In the genomic region with DNA sequence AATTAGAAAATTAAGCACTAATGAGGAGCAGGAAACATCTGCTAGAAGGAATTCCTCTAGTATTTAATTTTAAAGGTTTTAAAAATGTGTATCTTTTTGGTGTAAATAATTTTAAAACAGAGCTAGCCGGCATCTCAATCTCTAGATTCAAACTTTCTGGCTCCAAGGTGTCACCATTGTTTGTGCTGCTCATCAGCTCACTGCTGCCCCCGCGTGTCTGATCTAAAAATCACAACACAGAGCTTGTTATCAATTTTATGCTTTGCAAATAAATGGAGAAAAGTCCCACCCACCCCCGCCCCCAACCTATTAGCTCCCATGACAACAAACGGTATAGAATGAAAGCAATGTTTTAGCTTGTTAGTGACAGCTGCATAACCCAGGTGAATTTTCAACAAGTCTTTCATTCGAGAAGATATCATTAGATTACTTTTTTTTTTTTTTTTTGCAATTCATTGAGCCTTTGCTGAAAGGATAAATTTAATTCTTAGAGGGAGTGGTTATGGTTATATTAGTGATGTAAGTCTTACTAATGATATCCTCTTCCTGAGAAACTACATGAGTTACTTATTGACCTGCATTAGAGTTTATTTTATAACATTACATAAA, we compare ENCODE assay signal across 8 cellular contexts. TPM values are rescaled to one million over a fixed set of nuclear protein-coding genes. Genes with fewer than 3 reads are reported as not detected.
DNase-seq lines count a peak whose midpoint lies in the region; ATAC-seq and TF ChIP-seq lines count a peak whose summit lies in the region.

No MANE protein-coding gene starts in this region.

- peak; percentile 54 for DNase-seq in HS-27A (ENCODE audit: low read depth)
- DNase-seq in NCI-H82 (lab: John Stamatoyannopoulos, UW): peak; percentile 87
- DNase-seq in activated CD8-positive, alpha-beta T cell treated with anti-CD3 and anti-CD28 coated beads, Interleukin-2, amount 10 ng/mL, durations not matched to agents 7 days and 5 days: peak; percentile 93
- DNase-seq in effector memory CD4-positive, alpha-beta T cell: peak; percentile 66 to 81 (median 75)
- peak; percentile 88 to 90 for DNase-seq in memory B cell (ENCODE audit: low spot score in 2 of 2)
- peak; percentile 76 to 83 (median 77) for DNase-seq in stimulated activated CD4-positive, alpha-beta T cell treated with anti-CD3 and anti-CD28 coated beads, TNF-alpha, amount 100 ng/mL, for 48 hours (ENCODE audit: low read depth in 3 of 3)

- peak; percentile 52 for TF ChIP-seq CTCF in DOHH2 (IDR thresholded peaks at IDR 0.05; ENCODE audit: low read depth, low read length, poor library complexity, severe bottlenecking)

- H3K4me3 ChIP-seq in DOHH2 (ENCODE audit: low read length): peak overlapping the region; percentile 72
- H3K4me3 ChIP-seq in effector memory CD4-positive, alpha-beta T cell (ENCODE audit: insufficient read depth, low read depth, low read length, poor library complexity, severe bottlenecking): peak overlapping the region; percentile 62

- no peaks in the 10 kb centered on the region for H3K9me3 ChIP-seq in DOHH2 (ENCODE audit: control insufficient read depth, insufficient read depth, low read length)
- no peaks in the 10 kb centered on the region for H3K9me3 ChIP-seq in effector memory CD4-positive, alpha-beta T cell (ENCODE audit: control insufficient read depth, low read length)

- peaks cover 18% of the 10 kb centered on the region for H3K4me1 ChIP-seq in DOHH2 (ENCODE audit: control insufficient read depth, low read length)
- H3K4me1 ChIP-seq in effector memory CD4-positive, alpha-beta T cell (ENCODE audit: control insufficient read depth, insufficient read depth, low read length, poor library complexity, severe bottlenecking): no peaks in the 10 kb centered on the region

- H3K9me2 ChIP-seq in DOHH2 (replicated peaks; ENCODE audit: control insufficient read depth, low read length): no peaks in the 10 kb centered on the region

- no peaks in the 10 kb centered on the region for H3K27me3 ChIP-seq in DOHH2 (ENCODE audit: control insufficient read depth, low read length)
- H3K27me3 ChIP-seq in effector memory CD4-positive, alpha-beta T cell (replicated peaks; ENCODE audit: control insufficient read depth, insufficient read depth, low read length, poor library complexity, severe bottlenecking): no peaks in the 10 kb centered on the region

- peak overlapping the region; percentile 88 for H3K27ac Mint-ChIP-seq in activated CD8-positive, alpha-beta T cell treated with anti-CD3 and anti-CD28 coated beads, Interleukin-2, amount 10 ng/mL, durations not matched to agents 7 days and 5 days
- H3K27ac Mint-ChIP-seq in memory B cell: peak overlapping the region; percentile 85

- H3K4me2 ChIP-seq in DOHH2 (ENCODE audit: low read length): peak overlapping the region; percentile 89

- H3K9me3 Mint-ChIP-seq in activated CD8-positive, alpha-beta T cell treated with anti-CD3 and anti-CD28 coated beads, Interleukin-2, amount 10 ng/mL, durations not matched to agents 7 days and 5 days (ENCODE audit: insufficient read depth): no peaks in the 10 kb centered on the region
- H3K9me3 Mint-ChIP-seq in memory B cell: no peaks in the 10 kb centered on the region

- H3K4me1 Mint-ChIP-seq in activated CD8-positive, alpha-beta T cell treated with anti-CD3 and anti-CD28 coated beads, Interleukin-2, amount 10 ng/mL, durations not matched to agents 7 days and 5 days (ENCODE audit: low read depth): peaks cover 18% of the 10 kb centered on the region
- H3K4me1 Mint-ChIP-seq in memory B cell: peaks cover 3% of the 10 kb centered on the region

- no peaks in the 10 kb centered on the region for H3K36me3 Mint-ChIP-seq in activated CD8-positive, alpha-beta T cell treated with anti-CD3 and anti-CD28 coated beads, Interleukin-2, amount 10 ng/mL, durations not matched to agents 7 days and 5 days (ENCODE audit: low read depth)
- H3K36me3 Mint-ChIP-seq in memory B cell: no peaks in the 10 kb centered on the region

- CTCF ChIA-PET in activated CD8-positive, alpha-beta T cell treated with anti-CD3 and anti-CD28 coated beads, Interleukin-2, amount 10 ng/mL, durations not matched to agents 7 days and 5 days (lab: Charles Lee): interaction anchor here (0.6 to 11.9 kb wide), 63 partner anchors 8 to 1093 kb away, joined by 3 to 204 read pairs (median 6); a partner anchor contains a TSS

- no peak overlapping the region for H3K27ac ChIP-seq in DOHH2 (ENCODE audit: low read depth, low read length)
- H3K27ac ChIP-seq in effector memory CD4-positive, alpha-beta T cell (ENCODE audit: insufficient read depth, low read length, poor library complexity, severe bottlenecking): peak overlapping the region; percentile 51

- ATAC-seq in activated CD8-positive, alpha-beta T cell treated with anti-CD3 and anti-CD28 coated beads, Interleukin-2, amount 10 ng/mL, durations not matched to agents 7 days and 5 days: peak; percentile 67
- peak; percentile 75 for ATAC-seq in memory B cell (ENCODE audit: low read depth)
- no peak for ATAC-seq in GM19395 (IDR thresholded peaks at IDR 0.05; ENCODE audit: unreplicated experiment)

- no peaks in the 10 kb centered on the region for H3K79me2 ChIP-seq in DOHH2 (ENCODE audit: control insufficient read depth, low read length)

- peak overlapping the region; percentile 84 for H3K4me3 Mint-ChIP-seq in activated CD8-positive, alpha-beta T cell treated with anti-CD3 and anti-CD28 coated beads, Interleukin-2, amount 10 ng/mL, durations not matched to agents 7 days and 5 days
- peak overlapping the region; percentile 87 for H3K4me3 Mint-ChIP-seq in memory B cell

- H3K27me3 Mint-ChIP-seq in activated CD8-positive, alpha-beta T cell treated with anti-CD3 and anti-CD28 coated beads, Interleukin-2, amount 10 ng/mL, durations not matched to agents 7 days and 5 days (ENCODE audit: low read depth): peaks cover 14% of the 10 kb centered on the region
- no peaks in the 10 kb centered on the region for H3K27me3 Mint-ChIP-seq in memory B cell

- no peaks in the 10 kb centered on the region for H4K20me1 ChIP-seq in DOHH2 (ENCODE audit: control insufficient read depth, insufficient read depth, low read depth, low read length)

- no peaks in the 10 kb centered on the region for H3K36me3 ChIP-seq in DOHH2 (ENCODE audit: control insufficient read depth, low read length)
- H3K36me3 ChIP-seq in effector memory CD4-positive, alpha-beta T cell (ENCODE audit: control insufficient read depth, insufficient read depth, low read length): no peaks in the 10 kb centered on the region

- POLR2A ChIA-PET in activated CD8-positive, alpha-beta T cell treated with anti-CD3 and anti-CD28 coated beads, Interleukin-2, amount 10 ng/mL, durations not matched to agents 7 days and 5 days (lab: Charles Lee): interaction anchor here (0.7 to 3.9 kb wide), 16 partner anchors 17 to 568 kb away, joined by 3 to 40 read pairs (median 4); a partner anchor contains a TSS

- H3F3A ChIP-seq in DOHH2 (ENCODE audit: control insufficient read depth, insufficient read depth): no peaks in the 10 kb centered on the region; the same call in 1 of the 2 replicates

RNA-seq across cellular contexts. Expression of a gene that starts 11.3 kb away (rescaled TPM):
- not detected for total RNA-seq in activated CD8-positive, alpha-beta T cell treated with anti-CD3 and anti-CD28 coated beads, Interleukin-2, amount 10 ng/mL, durations not matched to agents 7 days and 5 days

RNA-seq across cellular contexts. Expression of a gene that starts 29.6 kb away (rescaled TPM):
- total RNA-seq in activated CD8-positive, alpha-beta T cell treated with anti-CD3 and anti-CD28 coated beads, Interleukin-2, amount 10 ng/mL, durations not matched to agents 7 days and 5 days: 100 to 1,000 TPM; 104 TPM
